Comparison of ENCODE assay signal across 26 cellular contexts in genomic region chr13:78976696-78977095, GRCh38.
"Had no signal": no experiment of that assay in that cellular context is flagged by ENCODE, and none has a peak within 500 bp of the region (broad histone marks: within the 10 kb centered on the region; RNA-seq: fewer than 3 reads in every experiment).

No MANE protein-coding gene starts in this region.

- ATAC-seq: activated T-helper 17 cell treated with anti-CD3 and anti-CD28 coated beads, Interleukin-2, amount 50 U/mL, for 72 hours; K562; Panc1; T-helper 17 cell had no signal

- DNase-seq: activated B cell treated with CpG ODN at 0.5 μM for 24 hours; activated CD4-positive, alpha-beta memory T cell treated with anti-CD3 and anti-CD28 coated beads for 36 hours; activated CD4-positive, alpha-beta T cell treated with anti-CD3 and anti-CD28 coated beads for 1 hour; activated CD4-positive, alpha-beta T cell treated with anti-CD3 and anti-CD28 coated beads, Interleukin-2, amount 10 ng/mL, durations not matched to agents 7 days and 5 days; activated CD8-positive, alpha-beta memory T cell treated with anti-CD3 and anti-CD28 coated beads for 24 hours; activated gamma-delta T cell; activated naive CD4-positive, alpha-beta T cell treated with anti-CD3 and anti-CD28 coated beads for 36 hours; activated T-cell treated with anti-CD3 and anti-CD28 coated beads for 4 hours; activated T-cell treated with anti-CD3 and anti-CD28 coated beads, Interleukin-2, amount 50 U/mL, for 48 hours; amygdala; Karpas-422; MM.1S; NCI-H1105; NCI-H1436; NCI-H187 treated with DMSO at 0.1 percent for 48 hours; NCI-H2081 treated with DMSO at 0.1 percent for 48 hours; NCI-H526; NCI-H774; NK-92 treated with Interleukin-12 subunit alpha and Interleukin-12 subunit beta, amount 100 ng/mL, for 24 hours; OCI-M1; SHP77; T-helper 17 cell; T-helper 9 cell had no signal
